In the genomic region with DNA sequence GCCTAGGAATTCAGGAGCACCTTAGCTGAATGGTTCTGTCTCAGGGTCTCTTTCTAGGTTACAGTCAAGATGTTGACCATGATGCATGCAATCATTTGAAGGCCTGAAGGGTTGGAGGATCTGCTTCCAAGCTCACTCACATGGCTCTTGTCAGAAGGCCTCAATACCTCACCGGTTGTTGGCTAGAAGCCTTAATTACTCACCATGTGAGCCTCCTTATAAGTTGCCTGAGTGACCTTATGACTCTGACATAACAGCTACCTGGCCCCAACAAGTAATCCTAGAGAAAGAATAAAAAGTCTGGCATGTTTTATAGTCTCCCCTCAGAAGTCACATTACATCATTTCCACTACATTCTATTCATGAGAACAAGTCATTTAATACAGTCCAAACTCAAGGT, we compare ENCODE assay signal across 24 cellular contexts. TPM values are rescaled to one million over a fixed set of nuclear protein-coding genes. Genes with fewer than 3 reads are reported as not detected.
A peak's percentile ranks its signal among the peaks of the same experiment; 100 is the strongest.
DNase-seq lines count a peak whose midpoint lies in the region; TF ChIP-seq lines count a peak whose summit lies in the region.
"Had no signal": no experiment of that assay in that cellular context is flagged by ENCODE, and none has a peak within 500 bp of the region (broad histone marks: within the 10 kb centered on the region; RNA-seq: fewer than 3 reads in every experiment).

No MANE protein-coding gene starts in this region.

- H3K36me3 Mint-ChIP-seq in neural progenitor cell = no peaks in the 10 kb centered on the region

- H3K9me3 Mint-ChIP-seq in neural progenitor cell = peaks cover 3% of the 10 kb centered on the region

- peaks cover 37% of the 10 kb centered on the region for H3K4me1 ChIP-seq in neural progenitor cell

- no peaks in the 10 kb centered on the region for H3K9me3 ChIP-seq in neural progenitor cell (ENCODE audit: low read depth)
- H3K9me3 ChIP-seq: gastroesophageal sphincter had no signal

- no peak overlapping the region for H3K4me3 ChIP-seq in neural progenitor cell
- H3K4me3 ChIP-seq: BLaER1, body of pancreas, gastroesophageal sphincter, skin epidermis had no signal

- H4K20me1 ChIP-seq in neural progenitor cell (ENCODE audit: low read depth) = no peaks in the 10 kb centered on the region

- no peak overlapping the region for H3K27ac Mint-ChIP-seq in neural progenitor cell
- H3K27ac Mint-ChIP-seq: activated naive CD8-positive, alpha-beta T cell; activated T-cell treated with anti-CD3 and anti-CD28 coated beads, Interleukin-2, amount 50 U/mL, for 72 hours had no signal

- H3K27ac ChIP-seq in neural progenitor cell = no peak overlapping the region
- H3K27ac ChIP-seq: 22Rv1, BLaER1, body of pancreas, gastroesophageal sphincter, parathyroid adenoma, skin epidermis had no signal

- DNase-seq in DMS53 (lab: John Stamatoyannopoulos, UW) (peak; percentile 22), DMS53 treated with DMSO at 0.1 percent for 48 hours (lab: John Stamatoyannopoulos, UW; ENCODE audit: unreplicated experiment) (no peak), SK-MEL-5 (ENCODE audit: low read depth, low spot score) (peak; percentile 51), iris pigment epithelial cell (ENCODE audit: low read depth) (peak; percentile 31), GM19238 (ENCODE audit: insufficient read length, low spot score) (no peak), neural progenitor cell (ENCODE audit: low spot score) (no peak), amniotic stem cell (lab: John Stamatoyannopoulos, UW) (no peak)
- DNase-seq in activated CD4-positive, CD25-positive, alpha-beta regulatory T cell (lab: John Stamatoyannopoulos, UW) = no peak
- DNase-seq: activated CD8-positive, alpha-beta memory T cell treated with anti-CD3 and anti-CD28 coated beads for 24 hours; activated T-cell treated with anti-CD3 and anti-CD28 coated beads, Interleukin-2, amount 50 U/mL, for 72 hours; body of pancreas; cortex of kidney; GDM1; NCI-H187 treated with DMSO at 0.1 percent for 48 hours; NK-92 treated with Interleukin-12 subunit alpha and Interleukin-12 subunit beta, amount 100 ng/mL, for 24 hours; SHP77 treated with DMSO at 0.1 percent for 48 hours; stimulated activated CD4-positive, alpha-beta T cell treated with anti-CD3 and anti-CD28 coated beads, Interleukin-4, amount 100 ng/mL, for 4 hours; T-helper 2 cell had no signal

- no peak for TF ChIP-seq CTCF in neural progenitor cell (IDR thresholded peaks at IDR 0.05)

- no peak overlapping the region for H3K9ac ChIP-seq in neural progenitor cell
- H3K9ac ChIP-seq: BLaER1, parathyroid adenoma had no signal

- in situ Hi-C loops in SK-MEL-5 (cut with HindIII; ENCODE audit: low pct_unique_long_range_greater_than_20kb, low sequenced_read_pairs) = no loop called here

- peaks cover 19% of the 10 kb centered on the region for H3K4me1 Mint-ChIP-seq in neural progenitor cell

- H2AFZ ChIP-seq in neural progenitor cell (replicated peaks) = no peak overlapping the region
- H2AFZ ChIP-seq: parathyroid adenoma had no signal

- peaks cover 36% of the 10 kb centered on the region for H3F3A ChIP-seq in neural progenitor cell (ENCODE audit: low read depth)

- no peak overlapping the region for H3K4me3 Mint-ChIP-seq in neural progenitor cell
- H3K4me3 Mint-ChIP-seq: activated naive CD8-positive, alpha-beta T cell; activated T-cell treated with anti-CD3 and anti-CD28 coated beads, Interleukin-2, amount 50 U/mL, for 72 hours had no signal

- no peaks in the 10 kb centered on the region for H3K36me3 ChIP-seq in neural progenitor cell
- H3K36me3 ChIP-seq: BLaER1, gastroesophageal sphincter had no signal

- no peaks in the 10 kb centered on the region for H3K27me3 ChIP-seq in neural progenitor cell
- H3K27me3 ChIP-seq: BLaER1, body of pancreas, gastroesophageal sphincter had no signal

- H3K27me3 Mint-ChIP-seq in neural progenitor cell (ENCODE audit: insufficient read depth, low read depth) = peaks cover 5% of the 10 kb centered on the region
- H3K27me3 Mint-ChIP-seq: activated naive CD8-positive, alpha-beta T cell had no signal

- peaks cover 9% of the 10 kb centered on the region for H3K79me2 ChIP-seq in neural progenitor cell (ENCODE audit: low read depth)

- H3K4me2 ChIP-seq in neural progenitor cell = no peak overlapping the region
- H3K4me2 ChIP-seq: BLaER1 had no signal

RNA-seq across cellular contexts. Expression of a gene that starts 3.4 kb away (rescaled TPM):
- total RNA-seq in SK-MEL-5 (2014; rRNA removed; shearing (Covaris generic)) = 70.8 and 75.7 TPM in 2 replicates
- 107 and 112 TPM in 2 replicates for polyA plus RNA-seq in SK-MEL-5 (2015; cell fraction: cytosol; rRNA removed)
- polyA plus RNA-seq in SK-MEL-5 (2015; cell fraction: nucleus; rRNA removed) = 78.4 and 84.5 TPM in 2 replicates
- total RNA-seq in neural progenitor cell (ENCODE audit: low replicate concordance) = 37.0 and 59.2 TPM in 2 replicates

Comparison
In these comparisons a context has a peak if more than half of its experiments do, and no peak if none do; other contexts are left out.
1. DNase-seq: peak in DMS53 (single experiment), SK-MEL-5 (single experiment) and iris pigment epithelial cell (single experiment); none in DMS53 treated with DMSO at 0.1 percent for 48 hours (single experiment), GM19238 (single experiment), neural progenitor cell (single experiment), amniotic stem cell (single experiment) and activated CD4-positive, CD25-positive, alpha-beta regulatory T cell (0 of 4).